15 cellular contexts compared by ENCODE assay signal in genomic region chr2:133667-134593, GRCh38.
"Had no signal": no experiment of that assay in that cellular context is flagged by ENCODE, and none has a peak within 500 bp of the region (broad histone marks: within the 10 kb centered on the region; RNA-seq: fewer than 3 reads in every experiment).

No MANE protein-coding gene starts in this region.

- H3K4me3 ChIP-seq: dorsolateral prefrontal cortex, lung, SK-N-MC, skin epidermis had no signal

- H3K9ac ChIP-seq: parathyroid adenoma had no signal

- DNase-seq: activated CD4-positive, alpha-beta T cell treated with anti-CD3 and anti-CD28 coated beads, Interleukin-2, amount 10 ng/mL, durations not matched to agents 7 days and 5 days; activated CD8-positive, alpha-beta memory T cell treated with anti-CD3 and anti-CD28 coated beads for 24 hours; brain microvascular endothelial cell; dorsolateral prefrontal cortex; endodermal cell; erythroblast; kidney glomerular epithelial cell; stimulated activated CD4-positive, alpha-beta T cell treated with anti-CD3 and anti-CD28 coated beads, Interleukin-4, amount 100 ng/mL, for 4 hours; stimulated activated CD8-positive, alpha-beta memory T cell treated with anti-CD3 and anti-CD28 coated beads, Interleukin-4, amount 100 ng/mL, for 48 hours; stimulated activated naive CD4-positive, alpha-beta T cell treated with Interleukin-2 at 50 U/mL for 16 hours; substantia nigra had no signal

- H3K27ac ChIP-seq: brain microvascular endothelial cell, dorsolateral prefrontal cortex, parathyroid adenoma, SK-N-MC, skin epidermis had no signal

- H3K36me3 ChIP-seq: brain microvascular endothelial cell had no signal

- H3K79me2 ChIP-seq: parathyroid adenoma had no signal

- H3K4me1 ChIP-seq: parathyroid adenoma had no signal

- H2AFZ ChIP-seq: parathyroid adenoma had no signal

- H3K27me3 ChIP-seq: brain microvascular endothelial cell had no signal
